1 cellular context compared by ENCODE assay signal in genomic region chr10:73772280-73773151, GRCh38.
A peak's percentile ranks its signal among the peaks of the same experiment; 100 is the strongest.
TF ChIP-seq lines count a peak whose summit lies in the region.

No MANE protein-coding gene starts in this region.

TF ChIP-seq in SK-N-SH treated with all-trans-retinoic acid at 6 μM for 48 hours, 23 proteins besides CTCF, POLR2A, EP300 and RAD21 (continued from another document):
- TF ChIP-seq, protein P1, sequence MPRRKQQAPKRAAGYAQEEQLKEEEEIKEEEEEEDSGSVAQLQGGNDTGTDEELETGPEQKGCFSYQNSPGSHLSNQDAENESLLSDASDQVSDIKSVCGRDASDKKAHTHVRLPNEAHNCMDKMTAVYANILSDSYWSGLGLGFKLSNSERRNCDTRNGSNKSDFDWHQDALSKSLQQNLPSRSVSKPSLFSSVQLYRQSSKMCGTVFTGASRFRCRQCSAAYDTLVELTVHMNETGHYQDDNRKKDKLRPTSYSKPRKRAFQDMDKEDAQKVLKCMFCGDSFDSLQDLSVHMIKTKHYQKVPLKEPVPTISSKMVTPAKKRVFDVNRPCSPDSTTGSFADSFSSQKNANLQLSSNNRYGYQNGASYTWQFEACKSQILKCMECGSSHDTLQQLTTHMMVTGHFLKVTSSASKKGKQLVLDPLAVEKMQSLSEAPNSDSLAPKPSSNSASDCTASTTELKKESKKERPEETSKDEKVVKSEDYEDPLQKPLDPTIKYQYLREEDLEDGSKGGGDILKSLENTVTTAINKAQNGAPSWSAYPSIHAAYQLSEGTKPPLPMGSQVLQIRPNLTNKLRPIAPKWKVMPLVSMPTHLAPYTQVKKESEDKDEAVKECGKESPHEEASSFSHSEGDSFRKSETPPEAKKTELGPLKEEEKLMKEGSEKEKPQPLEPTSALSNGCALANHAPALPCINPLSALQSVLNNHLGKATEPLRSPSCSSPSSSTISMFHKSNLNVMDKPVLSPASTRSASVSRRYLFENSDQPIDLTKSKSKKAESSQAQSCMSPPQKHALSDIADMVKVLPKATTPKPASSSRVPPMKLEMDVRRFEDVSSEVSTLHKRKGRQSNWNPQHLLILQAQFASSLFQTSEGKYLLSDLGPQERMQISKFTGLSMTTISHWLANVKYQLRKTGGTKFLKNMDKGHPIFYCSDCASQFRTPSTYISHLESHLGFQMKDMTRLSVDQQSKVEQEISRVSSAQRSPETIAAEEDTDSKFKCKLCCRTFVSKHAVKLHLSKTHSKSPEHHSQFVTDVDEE (CRISPR knock-in tag; IDR thresholded peaks at IDR 0.05): peak; percentile 65; the same call in 1 of the 2 replicates
